7 cellular contexts compared by ENCODE assay signal in genomic region chr17:64261422-64262124, GRCh38. TPM values are rescaled to one million over a fixed set of nuclear protein-coding genes. Genes with fewer than 3 reads are reported as not detected.
DNase-seq lines count a peak whose midpoint lies in the region; ATAC-seq and TF ChIP-seq lines count a peak whose summit lies in the region.

No MANE protein-coding gene starts in this region.

- DNase-seq in IMR-90, result no peak
- no peak for DNase-seq in activated CD4-positive, alpha-beta memory T cell treated with anti-CD3 and anti-CD28 coated beads, Interleukin-2, amount 10 ng/mL, durations not matched to agents 7 days and 5 days
- DNase-seq in stimulated activated naive B cell treated with anti-CD40 and anti-IgM and Interleukin-4, amounts not matched to agents 10 μg/mL and 1 μg/mL and 100 μg/mL, for 72 hours, result no peak
- DNase-seq in NCI-H146 treated with DMSO at 0.1 percent for 48 hours (lab: John Stamatoyannopoulos, UW; ENCODE audit: unreplicated experiment), result no peak
- no peak for DNase-seq in caudate nucleus (lab: John Stamatoyannopoulos, UW)

- dilution Hi-C loops in IMR-90 (cut with HindIII; ENCODE audit: low sequenced_read_pairs, unreplicated experiment), result no loop called here

- no peaks in the 10 kb centered on the region for H3K36me3 ChIP-seq in IMR-90 (ENCODE audit: control insufficient read depth, insufficient read depth, low read length)

- in situ Hi-C loops in IMR-90 (cut with MboI; ENCODE audit: low sequenced_read_pairs), result no loop called here

- H3K23ac ChIP-seq in IMR-90 (ENCODE audit: low read depth, low read length), result peak overlapping the region; percentile 95

- peak overlapping the region; percentile 85 for H3K14ac ChIP-seq in IMR-90 (replicated peaks; ENCODE audit: low read depth, low read length)

- H4K20me1 ChIP-seq in IMR-90 (ENCODE audit: insufficient read depth, low read length), result peaks cover 13% of the 10 kb centered on the region; the same call in 1 of the 2 replicates

- no peak overlapping the region; the same call in 1 of the 2 replicates for H3K56ac ChIP-seq in IMR-90 (ENCODE audit: extremely low read depth, insufficient read depth, low read length)

- POLR2A ChIA-PET in IMR-90 (lab: Charles Lee; ENCODE audit: unreplicated experiment), result no interaction called here
- POLR2A ChIA-PET in activated CD4-positive, alpha-beta memory T cell treated with anti-CD3 and anti-CD28 coated beads, Interleukin-2, amount 10 ng/mL, durations not matched to agents 7 days and 5 days (lab: Charles Lee), result interaction anchor here (1.1 to 3.4 kb wide), 2 partner anchors 11 to 114 kb away, joined by 3 to 38 read pairs; no protein-coding TSS in a partner anchor

- H3K4ac ChIP-seq in IMR-90 (ENCODE audit: low read depth, low read length), result 0 out of 2 replicates have a peak overlapping the region, but pooled peaks have one; percentile 28

- no peak overlapping the region for H2BK15ac ChIP-seq in IMR-90 (ENCODE audit: low read depth, low read length)

- peak overlapping the region; percentile 44 for H2BK5ac ChIP-seq in IMR-90 (ENCODE audit: low read depth, low read length, poor library complexity, severe bottlenecking)

- TF ChIP-seq POLR2A in IMR-90 (IDR thresholded peaks at IDR 0.05; ENCODE audit: low read depth, low read length), result no peak

- intact Hi-C loops in IMR-90 (cut with micrococcal nuclease), result loop anchor here (5.0 kb wide), 1 partner anchor 59 kb away; no protein-coding TSS in a partner anchor

- no peaks in the 10 kb centered on the region for H3K36me3 Mint-ChIP-seq in activated CD4-positive, alpha-beta memory T cell treated with anti-CD3 and anti-CD28 coated beads, Interleukin-2, amount 10 ng/mL, durations not matched to agents 7 days and 5 days (ENCODE audit: low read depth)
- peaks cover 6 to 9% of the 10 kb centered on the region in 2 donors for H3K36me3 Mint-ChIP-seq in stimulated activated naive B cell treated with anti-CD40 and anti-IgM and Interleukin-4, amounts not matched to agents 10 μg/mL and 1 μg/mL and 100 μg/mL, for 72 hours

- no peak overlapping the region for H3K18ac ChIP-seq in IMR-90 (ENCODE audit: low read depth, low read length)

- H3K27ac ChIP-seq in IMR-90 (ENCODE audit: insufficient read depth, low read length) (peak overlapping the region; percentile 12; the same call in 1 of the 2 replicates), caudate nucleus (ENCODE audit: low read depth, low read length) (no peak overlapping the region)

- H3K9me1 ChIP-seq in IMR-90 (ENCODE audit: insufficient read depth, low read length), result 0 out of 2 replicates have a peak, but pooled peaks cover 5% of the 10 kb centered on the region

- peak overlapping the region; percentile 96 for H2AFZ ChIP-seq in IMR-90 (replicated peaks; ENCODE audit: low read length, poor library complexity)

- H3K9me3 Mint-ChIP-seq in activated CD4-positive, alpha-beta memory T cell treated with anti-CD3 and anti-CD28 coated beads, Interleukin-2, amount 10 ng/mL, durations not matched to agents 7 days and 5 days, result no peaks in the 10 kb centered on the region
- H3K9me3 Mint-ChIP-seq in stimulated activated naive B cell treated with anti-CD40 and anti-IgM and Interleukin-4, amounts not matched to agents 10 μg/mL and 1 μg/mL and 100 μg/mL, for 72 hours, result no peaks in the 10 kb centered on the region

- peaks cover 5% of the 10 kb centered on the region for H3K4me1 ChIP-seq in IMR-90 (ENCODE audit: control insufficient read depth, insufficient read depth, low read length)

- peak overlapping the region in 1 of 2 experiments; percentile 62; a peak in 1 of 4 replicates for H4K8ac ChIP-seq in IMR-90 (ENCODE audit: low read depth in 2 of 2, low read length in 2 of 2)

- no peak overlapping the region for H4K5ac ChIP-seq in IMR-90 (ENCODE audit: low read depth, low read length)

- peak overlapping the region; percentile 95 for H3K4me2 ChIP-seq in IMR-90 (ENCODE audit: low read depth, low read length)

- H3K9ac ChIP-seq in IMR-90 (ENCODE audit: low read depth, low read length), result peak overlapping the region; percentile 74

- peak overlapping the region; percentile 98 for H2AK9ac ChIP-seq in IMR-90 (replicated peaks; ENCODE audit: low read depth, low read length, poor library complexity)

- H4K91ac ChIP-seq in IMR-90 (ENCODE audit: insufficient read depth, low read depth, low read length), result no peak overlapping the region

- ATAC-seq in IMR-90 (ENCODE audit: low read depth) (no peak), GM18858 (IDR thresholded peaks at IDR 0.05; ENCODE audit: unreplicated experiment) (no peak)
- ATAC-seq in stimulated activated naive B cell treated with anti-CD40 and anti-IgM and Interleukin-4, amounts not matched to agents 10 μg/mL and 1 μg/mL and 100 μg/mL, for 72 hours (replicated peaks), result no peak

- peak overlapping the region; percentile 83 for H3K4me3 ChIP-seq in IMR-90 (ENCODE audit: insufficient read depth, low read depth, low read length)
- H3K4me3 ChIP-seq in iPS-11a (ENCODE audit: low read depth, low read length), result peak overlapping the region; percentile 63

- peaks cover 7% of the 10 kb centered on the region for H3K27me3 Mint-ChIP-seq in activated CD4-positive, alpha-beta memory T cell treated with anti-CD3 and anti-CD28 coated beads, Interleukin-2, amount 10 ng/mL, durations not matched to agents 7 days and 5 days
- no peaks in the 10 kb centered on the region for H3K27me3 Mint-ChIP-seq in stimulated activated naive B cell treated with anti-CD40 and anti-IgM and Interleukin-4, amounts not matched to agents 10 μg/mL and 1 μg/mL and 100 μg/mL, for 72 hours

- H3K4me3 Mint-ChIP-seq in activated CD4-positive, alpha-beta memory T cell treated with anti-CD3 and anti-CD28 coated beads, Interleukin-2, amount 10 ng/mL, durations not matched to agents 7 days and 5 days, result peak overlapping the region; percentile 82
- peak overlapping the region; percentile 89 to 99 for H3K4me3 Mint-ChIP-seq in stimulated activated naive B cell treated with anti-CD40 and anti-IgM and Interleukin-4, amounts not matched to agents 10 μg/mL and 1 μg/mL and 100 μg/mL, for 72 hours

- peaks cover 42 to 47% of the 10 kb centered on the region in 2 experiments for H3K79me1 ChIP-seq in IMR-90 (ENCODE audit: low read depth in 1 of 2, low read length in 2 of 2)

- H3K9me3 ChIP-seq in IMR-90 (ENCODE audit: control insufficient read depth, insufficient read depth, low read length), result no peaks in the 10 kb centered on the region

- H3K4me1 Mint-ChIP-seq in activated CD4-positive, alpha-beta memory T cell treated with anti-CD3 and anti-CD28 coated beads, Interleukin-2, amount 10 ng/mL, durations not matched to agents 7 days and 5 days, result peaks cover 31% of the 10 kb centered on the region
- H3K4me1 Mint-ChIP-seq in stimulated activated naive B cell treated with anti-CD40 and anti-IgM and Interleukin-4, amounts not matched to agents 10 μg/mL and 1 μg/mL and 100 μg/mL, for 72 hours, result peaks cover 26 to 39% of the 10 kb centered on the region in 2 donors

- no peak overlapping the region for H2BK120ac ChIP-seq in IMR-90 (ENCODE audit: low read depth, low read length)

- CTCF ChIA-PET in IMR-90 (lab: Yijun Ruan, JAX), result interaction anchor here (0.8 kb wide), 1 partner anchor 31 kb away, joined by 3 read pairs; no protein-coding TSS in a partner anchor
- CTCF ChIA-PET in activated CD4-positive, alpha-beta memory T cell treated with anti-CD3 and anti-CD28 coated beads, Interleukin-2, amount 10 ng/mL, durations not matched to agents 7 days and 5 days (lab: Charles Lee), result interaction anchor here (0.8 to 1.2 kb wide), 2 partner anchors 9 to 25 kb away, joined by 3 read pairs; no protein-coding TSS in a partner anchor

- TF ChIP-seq CTCF in IMR-90 (conservative IDR thresholded peaks at IDR 0.05; ENCODE audit: low read depth, low read length), result no peak

- 48% methylated on average over 3 of the region's 5 CpGs; no CpG with 5 or more reads in 1 of the 2 experiments for WGBS in IMR-90 (ENCODE audit: extremely low coverage in 2 of 2, insufficient read length in 1 of 2), 2 experiments

- peak overlapping the region; percentile 59; the same call in 1 of the 2 replicates for H2AK5ac ChIP-seq in IMR-90 (ENCODE audit: low read depth, low read length)

- peak overlapping the region; percentile 17; the same call in 1 of the 2 replicates for H2BK20ac ChIP-seq in IMR-90 (ENCODE audit: low read depth, low read length)

- no TSS peak for BruUV-seq in IMR-90 (replicated peaks; lab: Mats Ljungman, UMichigan)

- peak overlapping the region; percentile 73 for H3K27ac Mint-ChIP-seq in activated CD4-positive, alpha-beta memory T cell treated with anti-CD3 and anti-CD28 coated beads, Interleukin-2, amount 10 ng/mL, durations not matched to agents 7 days and 5 days
- peak overlapping the region; percentile 86 for H3K27ac Mint-ChIP-seq in stimulated activated naive B cell treated with anti-CD40 and anti-IgM and Interleukin-4, amounts not matched to agents 10 μg/mL and 1 μg/mL and 100 μg/mL, for 72 hours

- peaks cover 3% of the 10 kb centered on the region; the same call in 1 of the 2 replicates for H3K27me3 ChIP-seq in IMR-90 (ENCODE audit: control insufficient read depth, insufficient read depth, low read length)

- TF ChIP-seq RAD21 in IMR-90 (IDR thresholded peaks at IDR 0.05; ENCODE audit: low read length), result no peak

TF ChIP-seq in IMR-90, 13 proteins besides CTCF, POLR2A, EP300 and RAD21 (continues in another document):
- TF ChIP-seq CHD1 (IDR thresholded peaks at IDR 0.05; ENCODE audit: low read depth, low read length), result no peak
- no peak for TF ChIP-seq MAZ (IDR thresholded peaks at IDR 0.05; ENCODE audit: borderline replicate concordance, low read depth, low read length)
- no peak for TF ChIP-seq FOS (IDR thresholded peaks at IDR 0.05; ENCODE audit: low read depth, low read length)
- TF ChIP-seq SMC3 (IDR thresholded peaks at IDR 0.05; ENCODE audit: low read depth, low read length), result no peak
- TF ChIP-seq BHLHE40 (IDR thresholded peaks at IDR 0.05; ENCODE audit: low read depth, low read length), result no peak
- no peak for TF ChIP-seq RFX5 (IDR thresholded peaks at IDR 0.05; ENCODE audit: low read depth, low read length)
- TF ChIP-seq MXI1 (IDR thresholded peaks at IDR 0.05; ENCODE audit: borderline replicate concordance, low read depth, low read length), result no peak
- TF ChIP-seq, protein P1, sequence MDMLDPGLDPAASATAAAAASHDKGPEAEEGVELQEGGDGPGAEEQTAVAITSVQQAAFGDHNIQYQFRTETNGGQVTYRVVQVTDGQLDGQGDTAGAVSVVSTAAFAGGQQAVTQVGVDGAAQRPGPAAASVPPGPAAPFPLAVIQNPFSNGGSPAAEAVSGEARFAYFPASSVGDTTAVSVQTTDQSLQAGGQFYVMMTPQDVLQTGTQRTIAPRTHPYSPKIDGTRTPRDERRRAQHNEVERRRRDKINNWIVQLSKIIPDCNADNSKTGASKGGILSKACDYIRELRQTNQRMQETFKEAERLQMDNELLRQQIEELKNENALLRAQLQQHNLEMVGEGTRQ (IDR thresholded peaks at IDR 0.05; ENCODE audit: low read depth, low read length), result no peak

RNA-seq across cellular contexts. Expression of gene TEX2, which starts 1.5 kb away (rescaled TPM):
- 21.9 and 24.4 TPM in 2 replicates for total RNA-seq in IMR-90 (2012; rRNA removed)
- 17.1 and 18.2 TPM in 2 replicates for polyA plus RNA-seq in IMR-90 (2012; rRNA removed)
- 9.4 and 10.0 TPM in 2 replicates for polyA plus RNA-seq in IMR-90 (2012; cell fraction: cytosol; rRNA removed)
- polyA plus RNA-seq in IMR-90 (2012; cell fraction: nucleus; rRNA removed; ENCODE audit: low replicate concordance), result 6.9 and 17.6 TPM in 2 replicates
- 10 to 100 TPM; 10.5 to 12.4 TPM for total RNA-seq in activated CD4-positive, alpha-beta memory T cell treated with anti-CD3 and anti-CD28 coated beads, Interleukin-2, amount 10 ng/mL, durations not matched to agents 7 days and 5 days
